8 cellular contexts compared by ENCODE assay signal in genomic region chr6:106972500-106972899, GRCh38. TPM values are rescaled to one million over a fixed set of nuclear protein-coding genes. Genes with fewer than 3 reads are reported as not detected.
A peak's percentile ranks its signal among the peaks of the same experiment; 100 is the strongest.
DNase-seq lines count a peak whose midpoint lies in the region; TF ChIP-seq lines count a peak whose summit lies in the region.

No MANE protein-coding gene starts in this region.

- peaks cover 26% of the 10 kb centered on the region for H3K79me2 ChIP-seq in trophoblast cell (ENCODE audit: control insufficient read depth, insufficient read depth, low read length, poor library complexity)

- peak overlapping the region; percentile 29 for H3K14ac ChIP-seq in trophoblast cell (ENCODE audit: low read length)

- no peak overlapping the region for H2AK5ac ChIP-seq in trophoblast cell (ENCODE audit: low read length)

- H4K8ac ChIP-seq in trophoblast cell (ENCODE audit: low read depth, low read length), result no peak overlapping the region

- H3K23ac ChIP-seq in trophoblast cell (ENCODE audit: low read length), result no peak overlapping the region

- peaks cover 3 to 5% of the 10 kb centered on the region in 2 experiments for H3K4me1 ChIP-seq in trophoblast cell (ENCODE audit: control insufficient read depth in 1 of 2, insufficient read depth in 2 of 2, low read length in 2 of 2)

- no CpG with 5 or more reads among the region's 10 CpGs for WGBS in trophoblast cell (ENCODE audit: extremely low coverage, insufficient coverage, insufficient read length)

- H3K9ac ChIP-seq in trophoblast cell (ENCODE audit: low read length), result peak overlapping the region; percentile 20

- H3K36me3 ChIP-seq in trophoblast cell (ENCODE audit: control insufficient read depth in 1 of 2, insufficient read depth in 2 of 2, low read length in 2 of 2), result peaks cover 0 to 5% of the 10 kb centered on the region in 2 experiments

- TF ChIP-seq CTCF in epithelial cell of esophagus (IDR thresholded peaks at IDR 0.05; ENCODE audit: insufficient read depth, low read depth, low read length, missing control alignments), result no peak

- no peak overlapping the region for H4K12ac ChIP-seq in trophoblast cell (ENCODE audit: low read depth, low read length)

- H3K4ac ChIP-seq in trophoblast cell (ENCODE audit: low read depth, low read length), result peak overlapping the region; percentile 16

- H2AFZ ChIP-seq in trophoblast cell (ENCODE audit: insufficient read depth, low read length, poor library complexity), result no peak overlapping the region

- H3K9me3 ChIP-seq in trophoblast cell (ENCODE audit: insufficient read depth, low read depth, low read length), result no peaks in the 10 kb centered on the region

- H2BK120ac ChIP-seq in trophoblast cell (ENCODE audit: insufficient read depth, low read length, poor library complexity), result no peak overlapping the region

- H3K18ac ChIP-seq in trophoblast cell (ENCODE audit: low read length), result no peak overlapping the region

- no peaks in the 10 kb centered on the region for H3K27me3 ChIP-seq in trophoblast cell (ENCODE audit: insufficient read depth, low read length)

- H3K27ac ChIP-seq in trophoblast cell (ENCODE audit: low read depth, low read length), result peak overlapping the region; percentile 3

- H3K4me2 ChIP-seq in trophoblast cell (ENCODE audit: low read length), result peak overlapping the region; percentile 53

- H3K79me1 ChIP-seq in trophoblast cell (ENCODE audit: low read length), result peaks cover 26% of the 10 kb centered on the region

- no peak overlapping the region for H2BK5ac ChIP-seq in trophoblast cell (ENCODE audit: low read depth, low read length, poor library complexity)

- peak; percentile 26 for DNase-seq in HT-29 (ENCODE audit: low spot score)
- peak; percentile 37 for DNase-seq in NCI-H2196 treated with DMSO at 0.1 percent for 48 hours (lab: John Stamatoyannopoulos, UW; ENCODE audit: unreplicated experiment)
- peak; percentile 28 for DNase-seq in epithelial cell of esophagus (ENCODE audit: low read depth)
- DNase-seq in trophoblast cell, result peak in 1 of 2 donors; percentile 4
- DNase-seq in activated CD8-positive, alpha-beta memory T cell treated with anti-CD3 and anti-CD28 coated beads for 24 hours, result no peak
- no peak for DNase-seq in activated gamma-delta T cell treated with Interleukin-2 at 50 U/mL for 16 hours
- DNase-seq in SIG-M5 (lab: John Stamatoyannopoulos, UW), result no peak
- DNase-seq in NK-92 treated with Interleukin-12 subunit alpha and Interleukin-12 subunit beta, amount 100 ng/mL, for 24 hours (lab: John Stamatoyannopoulos, UW), result no peak

- H3K4me3 ChIP-seq in epithelial cell of esophagus (ENCODE audit: low read length) (peak overlapping the region; percentile 98), trophoblast cell (ENCODE audit: low read depth, low read length) (peak overlapping the region; percentile 65)

- H2BK12ac ChIP-seq in trophoblast cell (ENCODE audit: low read length), result no peak overlapping the region

- no peak overlapping the region for H4K91ac ChIP-seq in trophoblast cell (ENCODE audit: low read depth, low read length)

RNA-seq across cellular contexts. Expression of gene CD24, which starts 2.0 kb away (rescaled TPM):
- 389 and 427 TPM in 2 replicates for total RNA-seq in HT-29 (2014; rRNA removed; shearing (Covaris generic))
- polyA plus RNA-seq in trophoblast cell (2013), result 1,139 and 1,237 TPM in 2 replicates

RNA-seq across cellular contexts. Expression of gene MTRES1, which starts 55.5 kb away (rescaled TPM):
- total RNA-seq in HT-29 (2014; rRNA removed; shearing (Covaris generic)), result 11.1 and 14.4 TPM in 2 replicates
- polyA plus RNA-seq in trophoblast cell (2013), result 15.8 and 16.4 TPM in 2 replicates

Comparison
In these comparisons a context has a peak if more than half of its experiments do, and no peak if none do; other contexts are left out.
1. DNase-seq: peak in HT-29 (single experiment), NCI-H2196 treated with DMSO at 0.1 percent for 48 hours (single experiment) and epithelial cell of esophagus (single experiment); none in activated CD8-positive, alpha-beta memory T cell treated with anti-CD3 and anti-CD28 coated beads for 24 hours (single experiment), activated gamma-delta T cell treated with Interleukin-2 at 50 U/mL for 16 hours (single experiment), SIG-M5 (single experiment) and NK-92 treated with Interleukin-12 subunit alpha and Interleukin-12 subunit beta, amount 100 ng/mL, for 24 hours (single experiment).